Comparison of ENCODE assay signal across 13 cellular contexts in the genomic region with DNA sequence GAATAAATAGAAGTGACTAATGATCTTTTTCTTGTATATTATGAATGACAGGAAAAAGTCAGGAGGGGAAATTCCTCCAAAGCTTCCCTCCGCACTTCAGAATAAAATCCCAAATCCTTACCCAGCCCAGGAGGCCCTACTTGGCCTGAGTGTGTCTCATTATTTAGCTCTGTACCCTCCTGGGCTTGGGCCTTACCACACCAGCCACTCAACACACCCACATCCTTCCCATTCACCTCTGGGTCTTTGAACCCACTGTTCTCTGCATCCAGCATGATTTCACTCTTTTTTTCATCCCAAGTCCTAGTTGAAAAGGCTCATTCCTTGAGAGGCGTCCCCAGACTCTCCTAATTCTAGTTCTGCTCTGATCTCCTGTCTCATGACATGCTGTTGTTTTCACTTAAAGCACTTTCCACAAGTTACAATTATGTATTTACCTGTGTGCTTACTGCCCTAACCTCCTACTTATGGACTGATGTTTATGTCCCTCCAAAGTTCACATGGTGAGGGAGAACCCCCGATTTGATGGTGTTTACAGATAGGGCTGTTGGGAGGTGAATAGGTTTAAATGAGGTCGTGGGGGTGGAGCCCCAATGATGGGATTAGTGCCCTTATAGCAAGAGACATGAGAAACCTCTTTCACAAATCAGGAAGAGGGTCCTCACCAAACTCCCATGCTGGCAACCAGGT. TPM values are rescaled to one million over a fixed set of nuclear protein-coding genes. Genes with fewer than 3 reads are reported as not detected.
DNase-seq lines count a peak whose midpoint lies in the region; ATAC-seq and TF ChIP-seq lines count a peak whose summit lies in the region.
"Had no signal": no experiment of that assay in that cellular context is flagged by ENCODE, and none has a peak within 500 bp of the region (broad histone marks: within the 10 kb centered on the region; RNA-seq: fewer than 3 reads in every experiment).

No MANE protein-coding gene starts in this region.

- no peak overlapping the region for H3K27ac ChIP-seq in CD4-positive, alpha-beta T cell (ENCODE audit: low read depth, low read length)
- peak overlapping the region; percentile 68 to 89 (median 82) for H3K27ac ChIP-seq in gastroesophageal sphincter
- peak overlapping the region; percentile 24 to 76 (median 70) for H3K27ac ChIP-seq in gastrocnemius medialis
- H3K27ac ChIP-seq: PC-9 had no signal

- peaks cover 19% of the 10 kb centered on the region for H3K36me3 Mint-ChIP-seq in CD4-positive, alpha-beta T cell (ENCODE audit: low read depth)
- H3K36me3 Mint-ChIP-seq in T-helper 17 cell (ENCODE audit: low read depth), result peaks cover 2% of the 10 kb centered on the region

- no peaks in the 10 kb centered on the region for H3K27me3 ChIP-seq in CD4-positive, alpha-beta T cell (ENCODE audit: control insufficient read depth, insufficient read depth, low read length)
- H3K27me3 ChIP-seq in gastroesophageal sphincter (no peaks in the 10 kb centered on the region), gastrocnemius medialis (no peaks in the 10 kb centered on the region)

- H3K36me3 ChIP-seq in gastroesophageal sphincter, result no peaks in the 10 kb centered on the region
- H3K36me3 ChIP-seq in gastrocnemius medialis, result no peaks in the 10 kb centered on the region
- H3K36me3 ChIP-seq: prostate gland had no signal

- no peak for DNase-seq in CD4-positive, alpha-beta T cell
- no peak for DNase-seq in T-helper 17 cell
- no peak for DNase-seq in gastrocnemius medialis
- no peak for DNase-seq in RPMI8226
- no peak for DNase-seq in OCI-M2 (lab: John Stamatoyannopoulos, UW; ENCODE audit: unreplicated experiment)
- DNase-seq: activated T-cell treated with anti-CD3 and anti-CD28 coated beads, Interleukin-2, amount 50 U/mL, for 24 hours; central memory CD4-positive, alpha-beta T cell; left colon had no signal

- no peaks in the 10 kb centered on the region for H3K9me3 Mint-ChIP-seq in CD4-positive, alpha-beta T cell
- H3K9me3 Mint-ChIP-seq: activated T-cell treated with anti-CD3 and anti-CD28 coated beads, Interleukin-2, amount 50 U/mL, for 24 hours had no signal

- intact Hi-C loops in CD4-positive, alpha-beta T cell (cut with DNase I, micrococcal nuclease), result loop anchor here in 1 of 2 experiments (10.0 kb wide), 1 partner anchor 187 kb away; the partner anchor contains the start of gene ZNRF2
- intact Hi-C loops in gastrocnemius medialis (cut with DNase I; ENCODE audit: low total_unique reads), result no loop called here

- no peak for TF ChIP-seq EP300 in gastroesophageal sphincter (IDR thresholded peaks at IDR 0.05)

- H3K4me1 ChIP-seq in gastroesophageal sphincter (peaks cover 25 to 100% (median 47%) of the 10 kb centered on the region in 3 donors), gastrocnemius medialis (peaks cover 51 to 73% of the 10 kb centered on the region in 2 donors)
- H3K4me1 ChIP-seq: prostate gland had no signal

- WGBS in gastroesophageal sphincter (ENCODE audit: low coverage in 1 of 2), 2 donors, result 57 to 59% methylated on average over 2 to 4 of the region's 4 CpGs

- no peak for TF ChIP-seq CTCF in CD4-positive, alpha-beta T cell (IDR thresholded peaks at IDR 0.05)
- TF ChIP-seq CTCF in gastroesophageal sphincter (IDR thresholded peaks at IDR 0.05) (no peak), gastrocnemius medialis (IDR thresholded peaks at IDR 0.05 in 4 of 5, conservative IDR thresholded peaks at IDR 0.05 in 1 of 5) (no peak)

- H3K27ac Mint-ChIP-seq in CD4-positive, alpha-beta T cell, result peak overlapping the region; percentile 65
- H3K27ac Mint-ChIP-seq in T-helper 17 cell, result peak overlapping the region; percentile 53
- H3K27ac Mint-ChIP-seq: activated T-cell treated with anti-CD3 and anti-CD28 coated beads, Interleukin-2, amount 50 U/mL, for 24 hours had no signal

- no peak overlapping the region for H3K4me3 Mint-ChIP-seq in CD4-positive, alpha-beta T cell
- peak overlapping the region; percentile 59 for H3K4me3 Mint-ChIP-seq in T-helper 17 cell
- H3K4me3 Mint-ChIP-seq: activated T-cell treated with anti-CD3 and anti-CD28 coated beads, Interleukin-2, amount 50 U/mL, for 24 hours had no signal

- CTCF ChIA-PET in CD4-positive, alpha-beta T cell (lab: Charles Lee), result no interaction called here

- no peaks in the 10 kb centered on the region for H3K27me3 Mint-ChIP-seq in CD4-positive, alpha-beta T cell
- no peaks in the 10 kb centered on the region for H3K27me3 Mint-ChIP-seq in T-helper 17 cell
- H3K27me3 Mint-ChIP-seq: activated T-cell treated with anti-CD3 and anti-CD28 coated beads, Interleukin-2, amount 50 U/mL, for 24 hours had no signal

- no peaks in the 10 kb centered on the region for H3K9me3 ChIP-seq in CD4-positive, alpha-beta T cell (ENCODE audit: control insufficient read depth, low read length)
- H3K9me3 ChIP-seq in T-helper 17 cell (ENCODE audit: control insufficient read depth, low read length, poor library complexity, severe bottlenecking), result no peaks in the 10 kb centered on the region
- no peaks in the 10 kb centered on the region for H3K9me3 ChIP-seq in gastroesophageal sphincter
- no peaks in the 10 kb centered on the region for H3K9me3 ChIP-seq in gastrocnemius medialis
- H3K9me3 ChIP-seq: prostate gland had no signal

- TF ChIP-seq POLR2A in gastroesophageal sphincter (IDR thresholded peaks at IDR 0.05) (no peak), gastrocnemius medialis (IDR thresholded peaks at IDR 0.05) (no peak)

- ATAC-seq in CD4-positive, alpha-beta T cell (ENCODE audit: poor library complexity), result no peak
- peak; percentile 58 for ATAC-seq in T-helper 17 cell
- no peak for ATAC-seq in gastroesophageal sphincter
- no peak for ATAC-seq in gastrocnemius medialis
- no peak for ATAC-seq in HG03565 (IDR thresholded peaks at IDR 0.05; ENCODE audit: unreplicated experiment)
- no peak for ATAC-seq in GM21717 (IDR thresholded peaks at IDR 0.05; ENCODE audit: unreplicated experiment)
- ATAC-seq: left colon had no signal

- POLR2A ChIA-PET in CD4-positive, alpha-beta T cell (lab: Charles Lee), result interaction anchor here (0.9 kb wide), 1 partner anchor 188 kb away, joined by 4 read pairs; the partner anchor contains the start of gene ZNRF2

- no peak overlapping the region for H3K4me3 ChIP-seq in gastroesophageal sphincter
- no peak overlapping the region for H3K4me3 ChIP-seq in gastrocnemius medialis
- H3K4me3 ChIP-seq: PC-9, prostate gland had no signal

- in situ Hi-C loops in gastrocnemius medialis (cut with MboI; ENCODE audit: low sequenced_read_pairs in 4 of 4), result no loop called here

- peaks cover 90% of the 10 kb centered on the region for H3K4me1 Mint-ChIP-seq in CD4-positive, alpha-beta T cell (ENCODE audit: low read depth)
- peaks cover 67% of the 10 kb centered on the region for H3K4me1 Mint-ChIP-seq in T-helper 17 cell

RNA-seq across cellular contexts. Expression of gene NOD1, which starts 6.4 kb away (rescaled TPM):
- total RNA-seq in CD4-positive, alpha-beta T cell, result 10 to 100 TPM; 11.6 to 12.6 TPM
- total RNA-seq in T-helper 17 cell, result 10 to 100 TPM; 15.7 to 18.9 TPM
- 10 to 100 TPM; 10.3 to 28.1 (median 16.9) TPM for total RNA-seq in gastroesophageal sphincter
- 1 to 10 TPM; 2.3 to 4.6 (median 3.6) TPM for total RNA-seq in gastrocnemius medialis

RNA-seq across cellular contexts. Expression of gene GGCT, which starts 32.4 kb away (rescaled TPM):
- total RNA-seq in CD4-positive, alpha-beta T cell, result 1 to 10 TPM; 6.3 to 6.6 TPM
- total RNA-seq in T-helper 17 cell, result 1 to 10 TPM; 8.4 to 9.6 TPM
- total RNA-seq in gastroesophageal sphincter, result 10 to 100 TPM; 16.7 to 29.0 (median 23.7) TPM
- 10 to 100 TPM in 3 of 4 donors, 1 to 10 TPM in 1; 7.4 to 20.0 (median 12.8) TPM for total RNA-seq in gastrocnemius medialis
